ENCODE assay signal across 1 cellular context in the genomic region with DNA sequence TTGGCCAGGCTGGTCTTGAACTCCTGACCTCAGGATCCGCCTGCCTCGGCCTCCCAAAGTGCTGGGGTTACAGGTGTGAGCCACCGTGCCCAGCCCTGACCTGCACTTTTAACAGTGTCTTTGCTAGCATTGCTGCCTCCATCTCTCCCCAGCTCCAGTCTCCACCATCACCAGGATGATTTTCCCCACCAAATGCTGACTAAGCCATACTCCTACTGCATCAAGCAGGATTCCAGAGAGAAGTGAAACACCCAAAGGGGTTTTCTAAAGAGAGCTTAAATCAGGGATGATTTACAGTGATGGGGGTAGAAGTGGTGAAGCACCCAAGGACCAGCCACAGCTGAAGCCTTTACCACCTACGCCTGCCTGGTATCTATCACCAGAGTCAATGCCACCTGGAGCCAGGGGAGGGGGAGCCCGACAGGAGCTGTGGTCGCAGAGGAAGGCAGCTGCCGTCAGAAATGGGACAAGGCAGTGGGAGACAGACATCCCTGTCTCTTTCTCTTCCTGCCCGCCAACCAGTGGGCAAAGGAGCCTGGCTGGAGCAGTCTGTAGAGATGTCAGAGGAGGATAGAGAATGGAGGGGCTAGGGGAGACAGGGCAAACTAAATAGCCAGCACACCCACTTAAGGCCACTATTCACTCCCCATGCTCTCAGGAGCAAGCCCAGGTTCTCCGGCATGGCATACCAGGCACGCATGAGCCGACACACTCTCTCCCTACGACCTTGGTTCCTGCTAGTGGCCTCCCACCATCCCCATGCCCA.
TF ChIP-seq lines count a peak whose summit lies in the region.

No MANE protein-coding gene starts in this region.

TF ChIP-seq in K562, 482 proteins besides CTCF, POLR2A, EP300 and RAD21:
- TF ChIP-seq ZNF316 (IDR thresholded peaks at IDR 0.05) (0 out of 2 replicates have a peak, but pooled peaks have one; percentile 19), KLF16 (IDR thresholded peaks at IDR 0.05) (no peak), TAF7 (tag; IDR thresholded peaks at IDR 0.05) (no peak), MAFG (tag; conservative IDR thresholded peaks at IDR 0.05) (peak; percentile 15; the same call in 1 of the 2 replicates)
- TF ChIP-seq, protein P1, sequence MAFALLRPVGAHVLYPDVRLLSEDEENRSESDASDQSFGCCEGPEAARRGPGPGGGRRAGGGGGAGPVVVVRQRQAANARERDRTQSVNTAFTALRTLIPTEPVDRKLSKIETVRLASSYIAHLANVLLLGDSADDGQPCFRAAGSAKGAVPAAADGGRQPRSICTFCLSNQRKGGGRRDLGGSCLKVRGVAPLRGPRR (CRISPR knock-in tag; IDR thresholded peaks at IDR 0.05), result no peak
